Comparison of ENCODE assay signal across 9 cellular contexts in the genomic region with DNA sequence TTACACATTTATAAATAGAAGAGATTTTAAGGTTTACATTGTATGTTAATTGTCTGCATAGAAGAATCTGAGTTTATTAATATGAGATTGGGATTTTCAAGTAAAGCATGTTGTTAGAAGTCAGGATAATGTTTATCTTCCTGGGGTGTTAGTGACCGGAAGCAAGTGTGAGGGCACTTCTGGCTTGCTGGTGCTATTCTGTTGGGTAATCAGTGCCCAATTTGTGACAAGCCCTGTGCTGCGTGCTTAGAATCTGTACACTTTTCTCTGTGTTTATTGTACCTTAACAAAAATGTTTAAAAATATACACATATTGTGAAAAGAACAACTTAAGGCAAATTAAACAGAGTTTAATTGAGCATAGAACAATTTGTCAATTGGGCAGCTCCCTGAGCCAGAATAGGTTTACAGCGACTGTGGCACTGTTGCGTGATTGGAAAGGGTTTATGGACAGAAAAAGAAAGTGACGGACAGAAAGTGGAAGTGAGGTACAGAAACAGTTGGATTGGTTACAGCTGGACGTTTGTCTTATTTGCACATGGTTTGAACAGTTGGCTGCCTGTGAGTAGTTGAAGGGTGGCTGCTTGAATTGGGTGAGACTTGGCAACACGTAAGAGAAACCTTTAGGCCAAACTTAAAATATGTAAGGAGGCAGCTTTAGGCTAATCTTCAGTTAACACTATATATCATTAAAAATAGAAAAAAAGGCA. TPM values are rescaled to one million over a fixed set of nuclear protein-coding genes. Genes with fewer than 3 reads are reported as not detected.
"Had no signal": no experiment of that assay in that cellular context is flagged by ENCODE, and none has a peak within 500 bp of the region (broad histone marks: within the 10 kb centered on the region; RNA-seq: fewer than 3 reads in every experiment).

No MANE protein-coding gene starts in this region.

RNA-seq across cellular contexts. Expression of a gene that starts 26.5 kb away (rescaled TPM):
- total RNA-seq: activated CD4-positive, alpha-beta memory T cell treated with anti-CD3 and anti-CD28 coated beads for 36 hours; activated CD4-positive, alpha-beta T cell treated with anti-CD3 and anti-CD28 coated beads, Interleukin-2, amount 10 ng/mL, durations not matched to agents 24 days and 14 days; activated CD8-positive, alpha-beta memory T cell treated with anti-CD3 and anti-CD28 coated beads for 36 hours; activated CD8-positive, alpha-beta T cell treated with anti-CD3 and anti-CD28 coated beads, Interleukin-2, amount 10 ng/mL, durations not matched to agents 7 days and 5 days; activated naive CD4-positive, alpha-beta T cell treated with anti-CD3 and anti-CD28 coated beads for 36 hours; activated naive CD8-positive, alpha-beta T cell treated with anti-CD3 and anti-CD28 coated beads for 36 hours; activated T-helper 1 cell treated with anti-CD3 and anti-CD28 coated beads, Interleukin-12 subunit alpha, Interleukin-12 subunit beta, Interleukin-2, Interleukin-4 antibody, amounts not matched to agents 30 ng/mL and 10 ng/mL and 1 ng/mL, durations not matched to agents 14 hours and 24 hours and 36 hours; activated T-helper 2 cell treated with anti-CD3 and anti-CD28 coated beads, Interferon-gamma antibody, Interleukin-2, Interleukin-4, amounts not matched to agents 10 μg/mL and 5 μg/mL and 100 μg/mL, durations not matched to agents 14 hours and 24 hours and 36 hours; T-helper 17 cell had no signal
